23 cellular contexts compared by ENCODE assay signal in the genomic region with DNA sequence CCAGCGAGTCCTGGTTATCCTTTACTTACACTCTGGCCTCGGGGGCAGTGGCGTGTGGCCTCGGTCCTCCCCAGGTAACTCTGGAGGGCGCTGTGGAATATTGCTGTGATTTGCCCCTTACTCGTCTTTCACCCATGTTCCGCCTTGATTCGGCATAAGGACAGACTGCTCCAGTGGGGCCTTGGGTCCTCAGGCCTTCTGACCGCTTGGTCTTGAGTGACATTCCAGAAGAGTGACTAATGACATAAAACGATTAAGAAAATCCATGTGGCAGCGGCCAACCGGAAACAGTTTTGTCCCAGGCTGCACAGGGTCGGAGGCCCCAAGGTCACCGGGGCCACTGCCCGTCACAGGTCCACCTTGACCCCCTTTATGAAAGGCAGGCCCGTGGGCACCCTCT. TPM values are rescaled to one million over a fixed set of nuclear protein-coding genes. Genes with fewer than 3 reads are reported as not detected.
"Had no signal": no experiment of that assay in that cellular context is flagged by ENCODE, and none has a peak within 500 bp of the region (broad histone marks: within the 10 kb centered on the region; RNA-seq: fewer than 3 reads in every experiment).

No MANE protein-coding gene starts in this region.

- H3K27me3 ChIP-seq: gastroesophageal sphincter, neutrophil had no signal

- H3K27ac ChIP-seq: epithelial cell of prostate, gastroesophageal sphincter, neutrophil, psoas muscle, thoracic aorta had no signal

- H3K4me3 ChIP-seq: gastroesophageal sphincter, psoas muscle, thoracic aorta had no signal

- H3K9me3 ChIP-seq: gastroesophageal sphincter, neutrophil, psoas muscle, thoracic aorta had no signal

- DNase-seq: activated CD4-positive, alpha-beta T cell treated with anti-CD3 and anti-CD28 coated beads, Interleukin-2, amount 10 ng/mL, durations not matched to agents 7 days and 5 days; activated CD4-positive, CD25-positive, alpha-beta regulatory T cell; activated CD8-positive, alpha-beta memory T cell treated with anti-CD3 and anti-CD28 coated beads for 24 hours; activated naive CD4-positive, alpha-beta T cell treated with anti-CD3 and anti-CD28 coated beads, Interleukin-2, amount 10 ng/mL, durations not matched to agents 7 days and 5 days; activated T-cell treated with anti-CD3 and anti-CD28 coated beads for 4 hours; central memory CD4-positive, alpha-beta T cell; effector memory CD8-positive, alpha-beta T cell; mammary epithelial cell; naive thymus-derived CD4-positive, alpha-beta T cell; stimulated activated CD4-positive, alpha-beta T cell treated with anti-CD3 and anti-CD28 coated beads, Interleukin-4, amount 100 ng/mL, for 4 hours; stimulated activated naive CD8-positive, alpha-beta T cell treated with anti-CD3 and anti-CD28 coated beads, Interleukin-15, amount 100 ng/mL, for 72 hours; T-helper 2 cell had no signal

- FAIRE-seq: TTC549 had no signal

- ATAC-seq: activated T-helper 17 cell treated with anti-CD3 and anti-CD28 coated beads, Interleukin-2, amount 50 U/mL, for 72 hours; effector memory CD8-positive, alpha-beta T cell; gastroesophageal sphincter; naive thymus-derived CD4-positive, alpha-beta T cell; psoas muscle; stimulated activated naive CD8-positive, alpha-beta T cell treated with anti-CD3 and anti-CD28 coated beads, Interleukin-15, amount 100 ng/mL, for 72 hours had no signal

RNA-seq across cellular contexts. Expression of gene HES3, which starts 19.2 kb away (rescaled TPM):
- total RNA-seq: activated CD4-positive, alpha-beta T cell treated with anti-CD3 and anti-CD28 coated beads, Interleukin-2, amount 10 ng/mL, durations not matched to agents 7 days and 5 days; activated T-helper 17 cell treated with anti-CD3 and anti-CD28 coated beads, Interleukin-2, amount 50 U/mL, for 72 hours; gastroesophageal sphincter; mammary epithelial cell; mononuclear cell; naive thymus-derived CD4-positive, alpha-beta T cell; psoas muscle; skeletal muscle tissue; thoracic aorta; ureter had no signal
- polyA plus RNA-seq: adipose tissue; mammary epithelial cell; naive thymus-derived CD4-positive, alpha-beta T cell; psoas muscle had no signal

RNA-seq across cellular contexts. Expression of gene GPR153, which starts 36.2 kb away (rescaled TPM):
- polyA plus RNA-seq: naive thymus-derived CD4-positive, alpha-beta T cell had no signal
